ENCODE assay signal across 8 cellular contexts in the genomic region with DNA sequence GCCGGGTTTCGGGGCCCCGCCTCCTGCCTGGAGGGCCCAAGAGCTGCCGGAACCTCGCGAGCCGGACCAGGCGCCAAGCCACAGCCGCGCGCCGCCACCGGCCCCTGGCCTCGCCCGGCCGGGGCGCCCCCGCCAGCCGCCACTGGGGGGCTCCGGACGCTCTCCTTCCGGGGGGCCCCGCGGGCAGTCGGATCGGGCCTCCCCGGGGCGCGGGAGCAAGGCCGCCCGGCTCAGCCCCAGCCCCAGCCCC. TPM values are rescaled to one million over a fixed set of nuclear protein-coding genes. Genes with fewer than 3 reads are reported as not detected.
DNase-seq lines count a peak whose midpoint lies in the region; ATAC-seq, FAIRE-seq and TF ChIP-seq lines count a peak whose summit lies in the region.

No MANE protein-coding gene starts in this region.

- peaks cover 5% of the 10 kb centered on the region for H3K9me3 Mint-ChIP-seq in central memory CD8-positive, alpha-beta T cell

- no TSS peak for BruUV-seq in HepG2 (replicated peaks; lab: Mats Ljungman, UMichigan)

- H3K4me1 Mint-ChIP-seq in central memory CD8-positive, alpha-beta T cell = peaks cover 29% of the 10 kb centered on the region

- H3K27ac ChIP-seq in AG04450 (ENCODE audit: low read depth, low read length) (peak overlapping the region; percentile 61), RWPE2 (ENCODE audit: poor library complexity, severe bottlenecking) (peak overlapping the region; percentile 84), HepG2 (ENCODE audit: extremely low read length, insufficient read depth, low read length) (peak overlapping the region; percentile 98)

- no peaks in the 10 kb centered on the region for H3K27me3 Mint-ChIP-seq in central memory CD8-positive, alpha-beta T cell

- in situ Hi-C loops in HepG2 (cut with HindIII; ENCODE audit: extremely low pct_ligation_motif_present, low pct_unique_long_range_greater_than_20kb) = no loop called here

- H3K27ac Mint-ChIP-seq in central memory CD8-positive, alpha-beta T cell (ENCODE audit: low read depth) = peak overlapping the region; percentile 100

- peak overlapping the region; percentile 96 for H3K9ac ChIP-seq in HepG2 (ENCODE audit: insufficient read depth, low read depth, low read length)

- POLR2A ChIA-PET in AG04450 (lab: Yijun Ruan, JAX) = interaction anchor here (0.6 to 2.5 kb wide), 8 partner anchors 10 to 786 kb away, joined by 3 to 8 read pairs (median 6); partner anchors contain the start of genes HAAO and THADA
- POLR2A ChIA-PET in GM10248 (lab: Yijun Ruan, JAX) = interaction anchor here (1.8 to 2.7 kb wide), 2 partner anchors 14 to 17 kb away, joined by 9 to 29 read pairs; partner anchors contain the start of gene HAAO
- POLR2A ChIA-PET in HepG2 (lab: Yijun Ruan, JAX) = interaction anchor here (0.9 to 6.1 kb wide), 16 partner anchors 9 to 786 kb away, joined by 3 to 287 read pairs (median 14); partner anchors contain the start of genes HAAO, THADA and ZFP36L2

- intact Hi-C loops in HepG2 (cut with micrococcal nuclease; ENCODE audit: unreplicated experiment) = loop anchor here (1.0 to 2.0 kb wide), 2 partner anchors 16 to 787 kb away; partner anchors contain the start of gene THADA

- TF ChIP-seq EP300 in HepG2 (IDR thresholded peaks at IDR 0.05; ENCODE audit: low read depth in 2 of 2, low read length in 2 of 2) = peak in 1 of 2 experiments; percentile 39; a peak in 1 of 4 replicates
- no peak for TF ChIP-seq EP300 in HepG2 (CRISPR knock-in tag; IDR thresholded peaks at IDR 0.05; ENCODE audit: borderline replicate concordance)

- DNase-seq in AG04450 (ENCODE audit: low read depth, low spot score) (peak; percentile 33), GM10248 (ENCODE audit: extremely low spot score) (no peak), RWPE2 (ENCODE audit: low spot score) (no peak), HepG2 (ENCODE audit: low spot score) (peak; percentile 79), superior temporal gyrus (ENCODE audit: extremely low spot score) (no peak)
- no peak for DNase-seq in central memory CD8-positive, alpha-beta T cell (ENCODE audit: low spot score in 2 of 2)
- peak; percentile 70 for DNase-seq in stimulated activated naive CD4-positive, alpha-beta T cell treated with Interleukin-2 at 50 U/mL for 16 hours (lab: John Stamatoyannopoulos, UW)

- WGBS in HepG2 (ENCODE audit: low lambda C conversion rate) = 0% methylated on average over 2 of the region's 31 CpGs

- peak overlapping the region; percentile 97 for H3K4me3 Mint-ChIP-seq in central memory CD8-positive, alpha-beta T cell

- H3K79me2 ChIP-seq in HepG2 (ENCODE audit: insufficient read depth, low read length) = no peaks in the 10 kb centered on the region

- H3K36me3 Mint-ChIP-seq in central memory CD8-positive, alpha-beta T cell (ENCODE audit: insufficient read depth) = peaks cover 19% of the 10 kb centered on the region

- H4K20me1 ChIP-seq in HepG2 (ENCODE audit: insufficient read depth, low read length) = no peaks in the 10 kb centered on the region

- H3K9me3 ChIP-seq in AG04450 (ENCODE audit: control insufficient read depth, insufficient read depth, low read length) (no peaks in the 10 kb centered on the region), RWPE2 (ENCODE audit: severe bottlenecking) (no peaks in the 10 kb centered on the region), HepG2 (ENCODE audit: low read length) (no peaks in the 10 kb centered on the region)

- H3K4me2 ChIP-seq in HepG2 (ENCODE audit: low read depth, low read length) = peak overlapping the region; percentile 98

- ATAC-seq in HG03066 (IDR thresholded peaks at IDR 0.05; ENCODE audit: low read depth, unreplicated experiment) (peak; percentile 45), RWPE2 (ENCODE audit: low read depth) (peak; percentile 61), HepG2 (no peak)
- peak; percentile 30 for ATAC-seq in central memory CD8-positive, alpha-beta T cell (replicated peaks; ENCODE audit: extremely low read depth, poor library complexity, severe bottlenecking)

- peaks cover 2% of the 10 kb centered on the region for H3K27me3 ChIP-seq in AG04450 (ENCODE audit: control insufficient read depth, insufficient read depth, low read length)
- H3K27me3 ChIP-seq in RWPE2 (ENCODE audit: insufficient read depth, poor library complexity, severe bottlenecking) = no peaks in the 10 kb centered on the region
- H3K27me3 ChIP-seq in HepG2 (ENCODE audit: control insufficient read depth in 1 of 2, insufficient read depth in 2 of 2, low read length in 2 of 2) = no peaks in the 10 kb centered on the region; a peak in 2 of 5 replicates

- H3K4me1 ChIP-seq in RWPE2 (ENCODE audit: insufficient read depth, poor library complexity, severe bottlenecking) (no peaks in the 10 kb centered on the region), HepG2 (ENCODE audit: insufficient read depth, low read length) (peaks cover 23% of the 10 kb centered on the region)

- H3K4me3 ChIP-seq in AG04450 (ENCODE audit: low read depth, low read length) = peak overlapping the region; percentile 71
- peak overlapping the region; percentile 69 for H3K4me3 ChIP-seq in RWPE2 (ENCODE audit: severe bottlenecking)
- peak overlapping the region; percentile 79 to 93 (median 80) for H3K4me3 ChIP-seq in HepG2 (replicated peaks in 1 of 3; ENCODE audit: insufficient read depth in 1 of 3, low read depth in 2 of 3, low read length in 3 of 3)

- TF ChIP-seq CTCF in AG04450 (IDR thresholded peaks at IDR 0.05; ENCODE audit: low read depth, low read length) (no peak), GM10248 (IDR thresholded peaks at IDR 0.05; ENCODE audit: control extremely low read depth, extremely low read depth, low read depth, missing control alignments) (peak; percentile 36), RWPE2 (IDR thresholded peaks at IDR 0.05; ENCODE audit: poor library complexity, severe bottlenecking) (peak; percentile 46), HepG2 (CRISPR knock-in tag; IDR thresholded peaks at IDR 0.05) (peak; percentile 45; the same call in 1 of the 2 replicates)

- TF ChIP-seq RAD21 in HepG2 (CRISPR knock-in tag; IDR thresholded peaks at IDR 0.05) = peak; percentile 70; the same call in 1 of the 2 replicates

- no peak overlapping the region for H2AFZ ChIP-seq in HepG2 (ENCODE audit: low read length)

- CTCF ChIA-PET in AG04450 (lab: Charles Lee) = interaction anchor here (0.9 to 1.0 kb wide), 2 partner anchors 147 to 294 kb away, joined by 3 read pairs; no protein-coding TSS in a partner anchor
- CTCF ChIA-PET in GM10248 (lab: Yijun Ruan, JAX) = interaction anchor here (0.9 to 4.6 kb wide), 8 partner anchors 9 to 419 kb away, joined by 3 to 59 read pairs (median 4); partner anchors contain the start of genes HAAO and ZFP36L2
- CTCF ChIA-PET in HepG2 (lab: Yijun Ruan, JAX; ENCODE audit: low intra/inter-chr PET ratio, low total read pairs) = interaction anchor here (1.8 kb wide), 1 partner anchor 15 kb away, joined by 5 read pairs; no protein-coding TSS in a partner anchor

- TF ChIP-seq POLR2A in HepG2 (IDR thresholded peaks at IDR 0.05; ENCODE audit: insufficient read depth in 1 of 2, low read depth in 2 of 2, low read length in 2 of 2) = no peak

- no peak for FAIRE-seq in HepG2 (lab: Jason Lieb, UNC)

- H3K36me3 ChIP-seq in RWPE2 (ENCODE audit: low read depth) = no peaks in the 10 kb centered on the region
- no peaks in the 10 kb centered on the region for H3K36me3 ChIP-seq in HepG2 (replicated peaks in 1 of 2; ENCODE audit: control insufficient read depth in 1 of 2, insufficient read depth in 2 of 2, low read length in 2 of 2)

RNA-seq across cellular contexts. Expression of gene HAAO, which starts 17.4 kb away (rescaled TPM):
- polyA plus RNA-seq in AG04450 (2011; rRNA removed) (3.1 and 4.2 TPM in 2 replicates), HepG2 (2011; rRNA removed) (35.2 and 36.1 TPM in 2 replicates)
- 3.5 and 3.9 TPM in 2 replicates for polyA minus RNA-seq in AG04450 (2011; rRNA and poly(A)+ RNA removed)
- total RNA-seq in HepG2 (2016; rRNA removed; fragmentation: Illumina TruSeq; extraction: Trizol) = 34.1 and 42.7 TPM in 2 replicates
- total RNA-seq in HepG2 (2016; cell fraction: cytosol; rRNA removed; fragmentation: Illumina TruSeq; extraction: Trizol; ENCODE audit: low read depth) = 15.3 and 15.6 TPM in 2 replicates
- total RNA-seq in HepG2 (2016; cell fraction: insoluble cytoplasmic fraction; rRNA removed; fragmentation: Illumina TruSeq; extraction: Trizol) = 29.0 and 39.0 TPM in 2 replicates
- total RNA-seq in HepG2 (2016; cell fraction: membrane; rRNA removed; fragmentation: Illumina TruSeq; extraction: Trizol) = 16.2 and 18.8 TPM in 2 replicates
- total RNA-seq in HepG2 (2016; cell fraction: nucleus; rRNA removed; fragmentation: Illumina TruSeq; extraction: Trizol) = 32.7 and 34.7 TPM in 2 replicates
- 21.6 and 34.6 TPM in 2 replicates for polyA plus RNA-seq in HepG2 (2011; cell fraction: cytosol; rRNA removed)
- 105 and 120 TPM in 2 replicates for polyA plus RNA-seq in HepG2 (2011; cell fraction: nucleus; rRNA removed)
- polyA plus RNA-seq in HepG2 (2012) = 24.0 and 29.7 TPM in 2 replicates
- 20.5 and 22.5 TPM in 2 replicates for polyA plus RNA-seq in HepG2 (2016; cell fraction: cytosol; fragmentation: Illumina TruSeq; extraction: Trizol; ENCODE audit: low read depth)
- polyA plus RNA-seq in HepG2 (2016; cell fraction: insoluble cytoplasmic fraction; fragmentation: Illumina TruSeq; extraction: Trizol; ENCODE audit: low read depth) = 34.1 and 36.9 TPM in 2 replicates
- polyA plus RNA-seq in HepG2 (2016; cell fraction: membrane; fragmentation: Illumina TruSeq; extraction: Trizol; ENCODE audit: low read depth) = 23.2 and 26.6 TPM in 2 replicates
- 70.0 and 73.3 TPM in 2 replicates for polyA plus RNA-seq in HepG2 (2016; cell fraction: nucleus; fragmentation: Illumina TruSeq; extraction: Trizol; ENCODE audit: insufficient read depth, low read depth)
- polyA minus RNA-seq in HepG2 (2011; rRNA and poly(A)+ RNA removed; ENCODE audit: low replicate concordance) = 0.28 and 57.0 TPM in 2 replicates
- polyA minus RNA-seq in HepG2 (2011; cell fraction: cytosol; rRNA and poly(A)+ RNA removed) = 15.6 and 18.8 TPM in 2 replicates
- 34.4 and 36.6 TPM in 2 replicates for polyA minus RNA-seq in HepG2 (2011; cell fraction: nucleus; rRNA and poly(A)+ RNA removed)

RNA-seq across cellular contexts. Expression of gene OXER1, which starts 45.9 kb away (rescaled TPM):
- 0.27 and 0.37 TPM in 2 replicates for polyA plus RNA-seq in AG04450 (2011; rRNA removed)
- 0.26 and 0.32 TPM in 2 replicates for polyA minus RNA-seq in AG04450 (2011; rRNA and poly(A)+ RNA removed)
- total RNA-seq in HepG2 (2016; rRNA removed; fragmentation: Illumina TruSeq; extraction: Trizol) = 6.5 and 8.0 TPM in 2 replicates
- 0.40 and 0.97 TPM in 2 replicates for total RNA-seq in HepG2 (2016; cell fraction: cytosol; rRNA removed; fragmentation: Illumina TruSeq; extraction: Trizol; ENCODE audit: low read depth)
- 5.2 and 7.1 TPM in 2 replicates for total RNA-seq in HepG2 (2016; cell fraction: insoluble cytoplasmic fraction; rRNA removed; fragmentation: Illumina TruSeq; extraction: Trizol)
- 2.6 TPM in 2 replicates for total RNA-seq in HepG2 (2016; cell fraction: membrane; rRNA removed; fragmentation: Illumina TruSeq; extraction: Trizol)
- 6.6 and 6.8 TPM in 2 replicates for total RNA-seq in HepG2 (2016; cell fraction: nucleus; rRNA removed; fragmentation: Illumina TruSeq; extraction: Trizol)
- polyA plus RNA-seq in HepG2 (2011; rRNA removed) = 9.0 and 11.3 TPM in 2 replicates
- polyA plus RNA-seq in HepG2 (2011; cell fraction: cytosol; rRNA removed) = 4.6 and 5.3 TPM in 2 replicates
- 50.2 and 58.5 TPM in 2 replicates for polyA plus RNA-seq in HepG2 (2011; cell fraction: nucleus; rRNA removed)
- polyA plus RNA-seq in HepG2 (2012) = 7.4 and 10.0 TPM in 2 replicates
- 0.54 and 0.68 TPM in 2 replicates for polyA plus RNA-seq in HepG2 (2016; cell fraction: cytosol; fragmentation: Illumina TruSeq; extraction: Trizol; ENCODE audit: low read depth)
- polyA plus RNA-seq in HepG2 (2016; cell fraction: insoluble cytoplasmic fraction; fragmentation: Illumina TruSeq; extraction: Trizol; ENCODE audit: low read depth) = 6.9 and 8.9 TPM in 2 replicates
- 1.8 and 2.0 TPM in 2 replicates for polyA plus RNA-seq in HepG2 (2016; cell fraction: membrane; fragmentation: Illumina TruSeq; extraction: Trizol; ENCODE audit: low read depth)
- 29.7 and 30.8 TPM in 2 replicates for polyA plus RNA-seq in HepG2 (2016; cell fraction: nucleus; fragmentation: Illumina TruSeq; extraction: Trizol; ENCODE audit: insufficient read depth, low read depth)
- 18.1 TPM in 1 of 2 replicates, not detected in the other for polyA minus RNA-seq in HepG2 (2011; rRNA and poly(A)+ RNA removed; ENCODE audit: low replicate concordance)
- polyA minus RNA-seq in HepG2 (2011; cell fraction: cytosol; rRNA and poly(A)+ RNA removed) = 4.5 and 5.7 TPM in 2 replicates
- 7.3 and 8.8 TPM in 2 replicates for polyA minus RNA-seq in HepG2 (2011; cell fraction: nucleus; rRNA and poly(A)+ RNA removed)

Comparison
In these comparisons a context has a peak if more than half of its experiments do, and no peak if none do; other contexts are left out.
1. DNase-seq: peak in AG04450 (single experiment), HepG2 (single experiment) and stimulated activated naive CD4-positive, alpha-beta T cell treated with Interleukin-2 at 50 U/mL for 16 hours (single experiment); none in GM10248 (single experiment), RWPE2 (single experiment), central memory CD8-positive, alpha-beta T cell (0 of 2) and superior temporal gyrus (single experiment).
2. Peak in every context shown above with its lines, with median percentiles within 50 percentile points of each other: H3K27ac ChIP-seq and H3K4me3 ChIP-seq.